ENCODE assay signal across 35 cellular contexts in the genomic region with DNA sequence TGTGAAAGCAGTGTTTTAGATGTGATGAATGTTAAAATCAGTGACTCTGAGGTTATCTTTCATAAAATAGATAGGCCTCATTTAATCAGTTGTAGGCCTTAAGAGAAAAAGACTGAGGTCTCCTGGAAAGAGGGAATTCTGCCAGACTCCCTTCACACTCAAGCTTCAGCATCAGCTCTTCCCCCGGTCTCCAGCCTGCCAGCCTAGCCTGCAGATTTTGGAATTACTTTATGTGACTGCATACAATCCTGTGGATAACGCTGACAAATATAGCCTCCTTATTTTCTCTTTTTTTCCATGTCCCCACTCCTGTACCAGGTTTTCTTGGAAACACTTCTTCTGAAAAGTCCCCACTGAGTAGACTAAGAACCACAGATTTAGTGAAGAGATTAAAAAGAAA.
"Had no signal": no experiment of that assay in that cellular context is flagged by ENCODE, and none has a peak within 500 bp of the region (broad histone marks: within the 10 kb centered on the region; RNA-seq: fewer than 3 reads in every experiment).

No MANE protein-coding gene starts in this region.

- H3K27me3 Mint-ChIP-seq: activated naive CD4-positive, alpha-beta T cell treated with anti-CD3 and anti-CD28 coated beads, Interleukin-2, amount 10 ng/mL, durations not matched to agents 7 days and 5 days; activated naive CD4-positive, alpha-beta T cell treated with anti-CD3 and anti-CD28 coated beads, Interleukin-2, amount 50 U/mL, for 24 hours; activated naive CD8-positive, alpha-beta T cell; activated naive CD8-positive, alpha-beta T cell treated with anti-CD3 and anti-CD28 coated beads for 36 hours; activated naive CD8-positive, alpha-beta T cell treated with anti-CD3 and anti-CD28 coated beads, Interleukin-2, amount 10 ng/mL, durations not matched to agents 7 days and 5 days; activated naive CD8-positive, alpha-beta T cell treated with anti-CD3 and anti-CD28 coated beads, Interleukin-2, amount 50 U/mL, for 24 hours; activated T-cell treated with anti-CD3 and anti-CD28 coated beads, Interleukin-2, amount 50 U/mL, for 24 hours; activated T-helper 17 cell treated with anti-CD3 and anti-CD28 coated beads, Interleukin-2, amount 50 U/mL, for 72 hours; brain; central memory CD8-positive, alpha-beta T cell had no signal

- H3K4me3 Mint-ChIP-seq: activated naive CD4-positive, alpha-beta T cell treated with anti-CD3 and anti-CD28 coated beads for 36 hours; activated naive CD4-positive, alpha-beta T cell treated with anti-CD3 and anti-CD28 coated beads, Interleukin-2, amount 10 ng/mL, durations not matched to agents 7 days and 5 days; activated naive CD4-positive, alpha-beta T cell treated with anti-CD3 and anti-CD28 coated beads, Interleukin-2, amount 50 U/mL, for 24 hours; activated naive CD8-positive, alpha-beta T cell; activated naive CD8-positive, alpha-beta T cell treated with anti-CD3 and anti-CD28 coated beads for 36 hours; activated naive CD8-positive, alpha-beta T cell treated with anti-CD3 and anti-CD28 coated beads, Interleukin-2, amount 10 ng/mL, durations not matched to agents 7 days and 5 days; activated naive CD8-positive, alpha-beta T cell treated with anti-CD3 and anti-CD28 coated beads, Interleukin-2, amount 50 U/mL, for 24 hours; activated T-cell treated with anti-CD3 and anti-CD28 coated beads, Interleukin-2, amount 50 U/mL, for 24 hours; activated T-cell treated with anti-CD3 and anti-CD28 coated beads, Interleukin-2, amount 50 U/mL, for 4 hours; activated T-cell treated with anti-CD3 and anti-CD28 coated beads, Interleukin-2, amount 50 U/mL, for 72 hours; activated T-helper 1 cell treated with anti-CD3 and anti-CD28 coated beads, Interleukin-12 subunit alpha, Interleukin-12 subunit beta, Interleukin-2, Interleukin-4 antibody, amounts not matched to agents 30 ng/mL and 10 ng/mL and 1 ng/mL, durations not matched to agents 14 hours and 24 hours and 36 hours; activated T-helper 17 cell treated with anti-CD3 and anti-CD28 coated beads, Interleukin-2, amount 50 U/mL, for 72 hours; brain; central memory CD8-positive, alpha-beta T cell had no signal

- H3K27ac Mint-ChIP-seq: activated naive CD4-positive, alpha-beta T cell treated with anti-CD3 and anti-CD28 coated beads for 36 hours; activated naive CD4-positive, alpha-beta T cell treated with anti-CD3 and anti-CD28 coated beads, Interleukin-2, amount 10 ng/mL, durations not matched to agents 7 days and 5 days; activated naive CD4-positive, alpha-beta T cell treated with anti-CD3 and anti-CD28 coated beads, Interleukin-2, amount 50 U/mL, for 24 hours; activated naive CD4-positive, alpha-beta T cell treated with anti-CD3 and anti-CD28 coated beads, Interleukin-2, amount 50 U/mL, for 72 hours; activated naive CD8-positive, alpha-beta T cell; activated naive CD8-positive, alpha-beta T cell treated with anti-CD3 and anti-CD28 coated beads for 36 hours; activated naive CD8-positive, alpha-beta T cell treated with anti-CD3 and anti-CD28 coated beads, Interleukin-2, amount 10 ng/mL, durations not matched to agents 7 days and 5 days; activated naive CD8-positive, alpha-beta T cell treated with anti-CD3 and anti-CD28 coated beads, Interleukin-2, amount 50 U/mL, for 24 hours; activated T-cell treated with anti-CD3 and anti-CD28 coated beads, Interleukin-2, amount 50 U/mL, for 24 hours; activated T-cell treated with anti-CD3 and anti-CD28 coated beads, Interleukin-2, amount 50 U/mL, for 72 hours; activated T-helper 1 cell treated with anti-CD3 and anti-CD28 coated beads, Interleukin-12 subunit alpha, Interleukin-12 subunit beta, Interleukin-2, Interleukin-4 antibody, amounts not matched to agents 30 ng/mL and 10 ng/mL and 1 ng/mL, durations not matched to agents 14 hours and 24 hours and 36 hours; activated T-helper 17 cell treated with anti-CD3 and anti-CD28 coated beads, Interleukin-2, amount 50 U/mL, for 72 hours; activated T-helper 2 cell treated with anti-CD3 and anti-CD28 coated beads, Interferon-gamma antibody, Interleukin-2, Interleukin-4, amounts not matched to agents 10 μg/mL and 5 μg/mL and 100 μg/mL, durations not matched to agents 14 hours and 24 hours and 36 hours; brain had no signal

- H3K36me3 Mint-ChIP-seq: activated naive CD4-positive, alpha-beta T cell treated with anti-CD3 and anti-CD28 coated beads, Interleukin-2, amount 10 ng/mL, durations not matched to agents 7 days and 5 days; activated naive CD4-positive, alpha-beta T cell treated with anti-CD3 and anti-CD28 coated beads, Interleukin-2, amount 50 U/mL, for 24 hours; activated naive CD4-positive, alpha-beta T cell treated with anti-CD3 and anti-CD28 coated beads, Interleukin-2, amount 50 U/mL, for 72 hours; activated naive CD8-positive, alpha-beta T cell; activated naive CD8-positive, alpha-beta T cell treated with anti-CD3 and anti-CD28 coated beads for 36 hours; activated naive CD8-positive, alpha-beta T cell treated with anti-CD3 and anti-CD28 coated beads, Interleukin-2, amount 10 ng/mL, durations not matched to agents 7 days and 5 days; brain had no signal

- H3K9me3 ChIP-seq: adrenal gland, ascending aorta, body of pancreas, breast epithelium had no signal

- H3K36me3 ChIP-seq: adrenal gland, ascending aorta, brain microvascular endothelial cell, breast epithelium, cardiac muscle cell had no signal

- H3K4me1 ChIP-seq: adrenal gland, ascending aorta, body of pancreas, breast epithelium had no signal

- DNase-seq: activated effector memory CD4-positive, alpha-beta T cell treated with anti-CD3 and anti-CD28 coated beads, Interleukin-2, amount 50 U/mL, for 16 hours; activated effector memory CD4-positive, alpha-beta T cell treated with Interleukin-2 at 50 U/mL for 16 hours; activated gamma-delta T cell; activated gamma-delta T cell treated with Interleukin-2 at 50 U/mL for 16 hours; activated naive CD4-positive, alpha-beta T cell treated with anti-CD3 and anti-CD28 coated beads for 36 hours; activated naive CD4-positive, alpha-beta T cell treated with anti-CD3 and anti-CD28 coated beads, Interleukin-2, amount 10 ng/mL, durations not matched to agents 7 days and 5 days; activated naive CD4-positive, alpha-beta T cell treated with anti-CD3 and anti-CD28 coated beads, Interleukin-2, amount 50 U/mL, for 16 hours; activated naive CD4-positive, alpha-beta T cell treated with Interleukin-2 at 50 U/mL for 16 hours; activated naive CD8-positive, alpha-beta T cell treated with anti-CD3 and anti-CD28 coated beads for 36 hours; activated naive CD8-positive, alpha-beta T cell treated with anti-CD3 and anti-CD28 coated beads, Interleukin-2, amount 10 ng/mL, durations not matched to agents 7 days and 5 days; activated naive CD8-positive, alpha-beta T cell treated with anti-CD3 and anti-CD28 coated beads, Interleukin-2, amount 50 U/mL, for 24 hours; activated T-cell treated with anti-CD3 and anti-CD28 coated beads, Interleukin-2, amount 50 U/mL, for 24 hours; activated T-cell treated with anti-CD3 and anti-CD28 coated beads, Interleukin-2, amount 50 U/mL, for 4 hours; activated T-cell treated with anti-CD3 and anti-CD28 coated beads, Interleukin-2, amount 50 U/mL, for 48 hours; activated T-cell treated with anti-CD3 and anti-CD28 coated beads, Interleukin-2, amount 50 U/mL, for 72 hours; adrenal gland; amniotic stem cell; amygdala; aorta; body of pancreas; brain microvascular endothelial cell; caudate nucleus; central memory CD4-positive, alpha-beta T cell; cerebellar nuclear complex had no signal

- H3K27ac ChIP-seq: adrenal gland, ascending aorta, body of pancreas, brain microvascular endothelial cell, breast epithelium, cardiac muscle cell had no signal

- H3K4me3 ChIP-seq: adrenal gland, ascending aorta, body of pancreas, breast epithelium, cardiac muscle cell had no signal

- H3K4me1 Mint-ChIP-seq: activated naive CD4-positive, alpha-beta T cell treated with anti-CD3 and anti-CD28 coated beads, Interleukin-2, amount 10 ng/mL, durations not matched to agents 7 days and 5 days; activated naive CD4-positive, alpha-beta T cell treated with anti-CD3 and anti-CD28 coated beads, Interleukin-2, amount 50 U/mL, for 24 hours; activated naive CD8-positive, alpha-beta T cell treated with anti-CD3 and anti-CD28 coated beads for 36 hours; activated naive CD8-positive, alpha-beta T cell treated with anti-CD3 and anti-CD28 coated beads, Interleukin-2, amount 10 ng/mL, durations not matched to agents 7 days and 5 days; activated naive CD8-positive, alpha-beta T cell treated with anti-CD3 and anti-CD28 coated beads, Interleukin-2, amount 50 U/mL, for 24 hours; activated T-helper 17 cell treated with anti-CD3 and anti-CD28 coated beads, Interleukin-2, amount 50 U/mL, for 72 hours; brain; central memory CD8-positive, alpha-beta T cell had no signal

- H3K9me3 Mint-ChIP-seq: activated naive CD4-positive, alpha-beta T cell treated with anti-CD3 and anti-CD28 coated beads for 36 hours; activated naive CD4-positive, alpha-beta T cell treated with anti-CD3 and anti-CD28 coated beads, Interleukin-2, amount 50 U/mL, for 24 hours; activated naive CD8-positive, alpha-beta T cell treated with anti-CD3 and anti-CD28 coated beads for 36 hours; activated naive CD8-positive, alpha-beta T cell treated with anti-CD3 and anti-CD28 coated beads, Interleukin-2, amount 10 ng/mL, durations not matched to agents 7 days and 5 days; activated T-helper 1 cell treated with anti-CD3 and anti-CD28 coated beads, Interleukin-12 subunit alpha, Interleukin-12 subunit beta, Interleukin-2, Interleukin-4 antibody, amounts not matched to agents 30 ng/mL and 10 ng/mL and 1 ng/mL, durations not matched to agents 14 hours and 24 hours and 36 hours; brain had no signal

- H3K27me3 ChIP-seq: adrenal gland, ascending aorta, body of pancreas, brain microvascular endothelial cell, breast epithelium, cardiac muscle cell had no signal
